23 cellular contexts compared by ENCODE assay signal in genomic region chr19:20365146-20365545, GRCh38.
"Had no signal": no experiment of that assay in that cellular context is flagged by ENCODE, and none has a peak within 500 bp of the region (broad histone marks: within the 10 kb centered on the region; RNA-seq: fewer than 3 reads in every experiment).

No MANE protein-coding gene starts in this region.

- H3K4me3 Mint-ChIP-seq: activated CD4-positive, alpha-beta T cell treated with anti-CD3 and anti-CD28 coated beads, Interleukin-2, amount 10 ng/mL, durations not matched to agents 7 days and 5 days; activated CD8-positive, alpha-beta T cell treated with anti-CD3 and anti-CD28 coated beads, Interleukin-2, amount 10 ng/mL, durations not matched to agents 7 days and 5 days; activated naive CD4-positive, alpha-beta T cell treated with anti-CD3 and anti-CD28 coated beads, Interleukin-2, amount 50 U/mL, for 24 hours; activated T-helper 1 cell treated with anti-CD3 and anti-CD28 coated beads, Interleukin-12 subunit alpha, Interleukin-12 subunit beta, Interleukin-2, Interleukin-4 antibody, amounts not matched to agents 30 ng/mL and 10 ng/mL and 1 ng/mL, durations not matched to agents 14 hours and 24 hours and 36 hours had no signal

- ATAC-seq: activated CD4-positive, CD25-positive, alpha-beta regulatory T cell treated with anti-CD3 and anti-CD28 coated beads, Interleukin-2, amount 50 U/mL, for 24 hours; activated CD8-positive, alpha-beta T cell treated with anti-CD3 and anti-CD28 coated beads, Interleukin-2, amount 10 ng/mL, durations not matched to agents 7 days and 5 days; esophagus mucosa; heart left ventricle; SK-N-SH treated with all-trans-retinoic acid at 6 μM for 48 hours; upper lobe of right lung had no signal

- H3K4me1 ChIP-seq: left ventricle myocardium inferior, spleen, upper lobe of right lung had no signal

- H3K27me3 ChIP-seq: brain microvascular endothelial cell, heart left ventricle, sigmoid colon, spleen, upper lobe of right lung had no signal

- H3K27ac Mint-ChIP-seq: activated CD4-positive, alpha-beta T cell treated with anti-CD3 and anti-CD28 coated beads, Interleukin-2, amount 10 ng/mL, durations not matched to agents 7 days and 5 days; activated CD8-positive, alpha-beta T cell treated with anti-CD3 and anti-CD28 coated beads, Interleukin-2, amount 10 ng/mL, durations not matched to agents 7 days and 5 days; activated naive CD4-positive, alpha-beta T cell treated with anti-CD3 and anti-CD28 coated beads, Interleukin-2, amount 50 U/mL, for 24 hours; activated T-helper 1 cell treated with anti-CD3 and anti-CD28 coated beads, Interleukin-12 subunit alpha, Interleukin-12 subunit beta, Interleukin-2, Interleukin-4 antibody, amounts not matched to agents 30 ng/mL and 10 ng/mL and 1 ng/mL, durations not matched to agents 14 hours and 24 hours and 36 hours had no signal

- H3K9me3 ChIP-seq: left ventricle myocardium inferior, thoracic aorta, upper lobe of right lung had no signal

- H3K36me3 ChIP-seq: brain microvascular endothelial cell, heart left ventricle, left ventricle myocardium inferior, sigmoid colon, spleen, thoracic aorta, upper lobe of right lung had no signal

- H3K27ac ChIP-seq: brain microvascular endothelial cell, heart left ventricle, left ventricle myocardium inferior, spleen, upper lobe of right lung, VCaP had no signal

- DNase-seq: activated CD4-positive, alpha-beta T cell treated with anti-CD3 and anti-CD28 coated beads, Interleukin-2, amount 10 ng/mL, durations not matched to agents 7 days and 5 days; activated CD8-positive, alpha-beta T cell treated with anti-CD3 and anti-CD28 coated beads, Interleukin-2, amount 10 ng/mL, durations not matched to agents 7 days and 5 days; activated gamma-delta T cell treated with Interleukin-2 at 50 U/mL for 16 hours; aorta; brain microvascular endothelial cell; central memory CD4-positive, alpha-beta T cell; effector memory CD4-positive, alpha-beta T cell; heart left ventricle; kidney glomerular epithelial cell; left ventricle myocardium inferior; nucleus accumbens; sigmoid colon; spleen; stimulated activated CD4-positive, alpha-beta T cell treated with anti-CD3 and anti-CD28 coated beads, Interleukin-4, amount 100 ng/mL, for 1 hour; stimulated activated naive CD4-positive, alpha-beta T cell treated with Interleukin-2 at 50 U/mL for 16 hours; upper lobe of right lung had no signal

- H3K27me3 Mint-ChIP-seq: activated CD4-positive, alpha-beta T cell treated with anti-CD3 and anti-CD28 coated beads, Interleukin-2, amount 10 ng/mL, durations not matched to agents 7 days and 5 days had no signal

- H3K4me3 ChIP-seq: heart left ventricle, left ventricle myocardium inferior, sigmoid colon, spleen, thoracic aorta, upper lobe of right lung had no signal

- H3K4me1 Mint-ChIP-seq: activated CD4-positive, alpha-beta T cell treated with anti-CD3 and anti-CD28 coated beads, Interleukin-2, amount 10 ng/mL, durations not matched to agents 7 days and 5 days had no signal
